ENCODE assay signal across 9 cellular contexts in genomic region chrX:69538321-69538876, GRCh38. TPM values are rescaled to one million over a fixed set of nuclear protein-coding genes. Genes with fewer than 3 reads are reported as not detected.
DNase-seq lines count a peak whose midpoint lies in the region; ATAC-seq, FAIRE-seq and TF ChIP-seq lines count a peak whose summit lies in the region.
"Had no signal": no experiment of that assay in that cellular context is flagged by ENCODE, and none has a peak within 500 bp of the region (broad histone marks: within the 10 kb centered on the region; RNA-seq: fewer than 3 reads in every experiment).

No MANE protein-coding gene starts in this region.

- no peaks in the 10 kb centered on the region for H3K36me3 Mint-ChIP-seq in activated CD8-positive, alpha-beta memory T cell treated with anti-CD3 and anti-CD28 coated beads, Interleukin-2, amount 10 ng/mL, durations not matched to agents 7 days and 5 days

- H2BK5ac ChIP-seq in H1 (ENCODE audit: low read depth, low read length) = no peak overlapping the region

- H3K56ac ChIP-seq in H1 (replicated peaks; ENCODE audit: insufficient read length, low read depth, low read length) = no peak overlapping the region

- H3K4me1 ChIP-seq in HEK293 (ENCODE audit: control insufficient read depth, insufficient read depth, low read length) (no peaks in the 10 kb centered on the region; the same call in 1 of the 2 replicates), H1 (replicated peaks in 1 of 4; ENCODE audit: control insufficient read depth in 3 of 4, insufficient read depth in 4 of 4, low read length in 3 of 4) (peaks cover 0 to 2% (median 0%) of the 10 kb centered on the region in 4 experiments; a peak in 2 of 7 replicates)

- H3K27ac ChIP-seq in HEK293 (ENCODE audit: extremely low read depth, low read depth, low read length) (0 out of 2 replicates have a peak overlapping the region, but pooled peaks have one; percentile 39), H1 (ENCODE audit: low read depth, low read length) (no peak overlapping the region)
- H3K27ac ChIP-seq: neutrophil had no signal

- H3K23ac ChIP-seq in H1 (ENCODE audit: insufficient read length) = no peak overlapping the region

- 10% methylated on average over 8 of the region's 45 CpGs; no CpG with 5 or more reads in 1 of the 2 experiments for WGBS in H1 (ENCODE audit: extremely low coverage in 1 of 2, insufficient coverage in 1 of 2, insufficient read length in 1 of 2, insufficient replicate concordance in 2 of 2, low coverage in 1 of 2, low lambda C conversion rate in 2 of 2, missing lambda C conversion rate in 1 of 2), 2 experiments

- H3K9me3 ChIP-seq in HEK293 (ENCODE audit: control insufficient read depth, insufficient read depth, low read depth, low read length) (no peaks in the 10 kb centered on the region), H1 (ENCODE audit: insufficient read depth in 2 of 2, low read depth in 1 of 2, low read length in 1 of 2) (peaks cover 0 to 7% of the 10 kb centered on the region in 2 experiments; a peak in 1 of 4 replicates)
- H3K9me3 ChIP-seq: neutrophil had no signal

- peak overlapping the region in 2 of 4 experiments; percentile 13 to 41; a peak in 2 of 7 replicates for H3K9ac ChIP-seq in H1 (replicated peaks in 1 of 4; ENCODE audit: extremely low read depth in 1 of 4, low read depth in 3 of 4, low read length in 3 of 4)

- no peak overlapping the region for H2BK20ac ChIP-seq in H1 (ENCODE audit: low read length)

- H3K79me2 ChIP-seq in H1 (ENCODE audit: control insufficient read depth in 1 of 2, insufficient read depth in 2 of 2, low read length in 2 of 2) = no peaks in the 10 kb centered on the region

- no peak overlapping the region for H4K5ac ChIP-seq in H1 (ENCODE audit: insufficient read length, low read depth, low read length)

- H2BK15ac ChIP-seq in H1 (ENCODE audit: low read length) = no peak overlapping the region

- CTCF ChIA-PET in GM10248 (lab: Yijun Ruan, JAX) (interaction anchor here (1.0 to 2.6 kb wide), 6 partner anchors 14 to 594 kb away, joined by 3 to 18 read pairs (median 5); no protein-coding TSS in a partner anchor), HEK293 (lab: Yijun Ruan, JAX) (interaction anchor here (0.6 to 6.7 kb wide), 24 partner anchors 10 to 632 kb away, joined by 3 to 56 read pairs (median 4); no protein-coding TSS in a partner anchor), H1 (lab: Charles Lee; ENCODE audit: partially characterized antibody) (interaction anchor here (0.8 to 3.3 kb wide), 21 partner anchors 11 to 591 kb away, joined by 3 to 29 read pairs (median 4); partner anchors contain the start of gene EDA)
- CTCF ChIA-PET in activated CD8-positive, alpha-beta memory T cell treated with anti-CD3 and anti-CD28 coated beads, Interleukin-2, amount 10 ng/mL, durations not matched to agents 7 days and 5 days (lab: Charles Lee) = interaction anchor here (2.2 kb wide), 1 partner anchor 492 kb away, joined by 13 read pairs; no protein-coding TSS in a partner anchor

- no peak overlapping the region for H4K91ac ChIP-seq in H1 (replicated peaks; ENCODE audit: insufficient read length, low read length)

- H4K8ac ChIP-seq in H1 (ENCODE audit: extremely low read depth, insufficient read depth, low read length) = peak overlapping the region; percentile 39

- no peaks in the 10 kb centered on the region; the same call in 1 of the 2 replicates for H3K23me2 ChIP-seq in H1 (ENCODE audit: low read depth, low read length)

- POLR2A ChIA-PET in GM10248 (lab: Yijun Ruan, JAX) = no interaction called here
- POLR2A ChIA-PET in HEK293 (lab: Yijun Ruan, JAX) = no interaction called here
- POLR2A ChIA-PET in H1 (lab: Charles Lee; ENCODE audit: partially characterized antibody) = interaction anchor here (1.4 kb wide), 1 partner anchor 558 kb away, joined by 3 read pairs; no protein-coding TSS in a partner anchor

- H3K36me3 ChIP-seq in HEK293 (ENCODE audit: control insufficient read depth in 2 of 2, insufficient read depth in 1 of 2, low read length in 2 of 2) (no peaks in the 10 kb centered on the region), H1 (ENCODE audit: control insufficient read depth in 2 of 4, insufficient read depth in 4 of 4, low read length in 3 of 4) (no peaks in the 10 kb centered on the region)
- H3K36me3 ChIP-seq: neutrophil had no signal

- TF ChIP-seq RAD21 in H1 (IDR thresholded peaks at IDR 0.05 in 1 of 2, conservative IDR thresholded peaks at IDR 0.05 in 1 of 2; ENCODE audit: low read depth in 2 of 2, low read length in 2 of 2) = peak; percentile 91 to 95

- TF ChIP-seq EP300 in H1 (IDR thresholded peaks at IDR 0.05; ENCODE audit: borderline replicate concordance in 1 of 2, low read depth in 2 of 2, low read length in 2 of 2) = no peak

- no peak overlapping the region for H3K18ac ChIP-seq in H1 (ENCODE audit: extremely low read depth, low read length)

- TF ChIP-seq CTCF in GM10248 (IDR thresholded peaks at IDR 0.05; ENCODE audit: control extremely low read depth, extremely low read depth, low read depth, missing control alignments) (peak; percentile 56), HEK293 (tag by site-specific recombination; IDR thresholded peaks at IDR 0.05) (peak; percentile 94), H1 (IDR thresholded peaks at IDR 0.05; ENCODE audit: control extremely low read depth in 1 of 3, insufficient read depth in 1 of 3, low read depth in 1 of 3, low read length in 3 of 3) (peak; percentile 66 to 88 (median 79))

- no peaks in the 10 kb centered on the region for H4K20me1 ChIP-seq in H1 (replicated peaks in 1 of 2; ENCODE audit: control insufficient read depth in 1 of 2, insufficient read depth in 2 of 2, low read length in 2 of 2)

- peak overlapping the region; percentile 15 for H3K4me3 ChIP-seq in HEK293 (ENCODE audit: low read depth, low read length)
- peak overlapping the region; percentile 20 to 64 (median 41); a peak in 7 of 8 replicates for H3K4me3 ChIP-seq in H1 (ENCODE audit: extremely low read depth in 1 of 4, insufficient read depth in 2 of 4, low read depth in 3 of 4, low read length in 4 of 4)

- no peak overlapping the region for H3K14ac ChIP-seq in H1 (ENCODE audit: insufficient read length)

- H3K27me3 ChIP-seq in H1 (replicated peaks in 1 of 4; ENCODE audit: control insufficient read depth in 3 of 4, extremely low read depth in 1 of 4, insufficient read depth in 3 of 4, low read length in 3 of 4) = no peaks in the 10 kb centered on the region; a peak in 1 of 7 replicates

- H3K4ac ChIP-seq in H1 (replicated peaks; ENCODE audit: insufficient read length, low read depth, low read length) = no peak overlapping the region

- H3K79me1 ChIP-seq in H1 (ENCODE audit: low read depth, low read length) = no peaks in the 10 kb centered on the region

- H3K4me3 Mint-ChIP-seq in activated CD8-positive, alpha-beta memory T cell treated with anti-CD3 and anti-CD28 coated beads, Interleukin-2, amount 10 ng/mL, durations not matched to agents 7 days and 5 days = no peak overlapping the region

- FAIRE-seq in H1 (lab: Jason Lieb, UNC) = no peak

- H2BK12ac ChIP-seq in H1 (ENCODE audit: low read depth, low read length) = no peak overlapping the region

- peaks cover 10% of the 10 kb centered on the region for H3K4me1 Mint-ChIP-seq in activated CD8-positive, alpha-beta memory T cell treated with anti-CD3 and anti-CD28 coated beads, Interleukin-2, amount 10 ng/mL, durations not matched to agents 7 days and 5 days

- H3K27ac Mint-ChIP-seq in activated CD8-positive, alpha-beta memory T cell treated with anti-CD3 and anti-CD28 coated beads, Interleukin-2, amount 10 ng/mL, durations not matched to agents 7 days and 5 days = no peak overlapping the region

- no peaks in the 10 kb centered on the region for H3K9me3 Mint-ChIP-seq in activated CD8-positive, alpha-beta memory T cell treated with anti-CD3 and anti-CD28 coated beads, Interleukin-2, amount 10 ng/mL, durations not matched to agents 7 days and 5 days (ENCODE audit: low read depth)

- peak; percentile 93 for ATAC-seq in activated CD8-positive, alpha-beta memory T cell treated with anti-CD3 and anti-CD28 coated beads, Interleukin-2, amount 10 ng/mL, durations not matched to agents 7 days and 5 days

- H2AK5ac ChIP-seq in H1 (ENCODE audit: low read depth, low read length) = no peak overlapping the region

- no peak for TF ChIP-seq POLR2A in H1 (IDR thresholded peaks at IDR 0.05; ENCODE audit: control extremely low read depth in 1 of 2, low read depth in 2 of 2, low read length in 2 of 2)

- H3K4me2 ChIP-seq in H1 (ENCODE audit: insufficient read depth in 1 of 2, low read depth in 2 of 2, low read length in 2 of 2) = peak overlapping the region; percentile 22 to 75; a peak in 3 of 4 replicates

- H2BK120ac ChIP-seq in H1 (replicated peaks; ENCODE audit: low read depth, low read length) = no peak overlapping the region

- H2AFZ ChIP-seq in H1 (ENCODE audit: low read length) = no peak overlapping the region; the same call in 1 of the 2 replicates

- DNase-seq in GM10248 (ENCODE audit: extremely low spot score) (peak; percentile 74), NCI-H2029 treated with DMSO at 0.1 percent for 48 hours (lab: John Stamatoyannopoulos, UW) (peak; percentile 9), H1 (ENCODE audit: low read depth in 1 of 2, low spot score in 2 of 2) (peak; percentile 27 to 85), midbrain (lab: John Stamatoyannopoulos, UW) (peak; percentile 67), DMS79 (lab: John Stamatoyannopoulos, UW) (no peak)
- peak; percentile 64 for DNase-seq in activated CD8-positive, alpha-beta memory T cell treated with anti-CD3 and anti-CD28 coated beads, Interleukin-2, amount 10 ng/mL, durations not matched to agents 7 days and 5 days
- DNase-seq in stimulated activated CD8-positive, alpha-beta memory T cell treated with anti-CD3 and anti-CD28 coated beads, Interleukin-2, amount 100 ng/mL, for 48 hours (ENCODE audit: low read depth in 2 of 2) = peak; percentile 48 to 54

- no peaks in the 10 kb centered on the region for H3K27me3 Mint-ChIP-seq in activated CD8-positive, alpha-beta memory T cell treated with anti-CD3 and anti-CD28 coated beads, Interleukin-2, amount 10 ng/mL, durations not matched to agents 7 days and 5 days

TF ChIP-seq in HEK293, 187 proteins besides CTCF, POLR2A, EP300 and RAD21 (continues in another document):
- peak; percentile 69 for TF ChIP-seq ZNF654 (tag by site-specific recombination; IDR thresholded peaks at IDR 0.05; ENCODE audit: low read depth)

TF ChIP-seq in H1, 55 proteins besides CTCF, POLR2A, EP300 and RAD21 (continues in another document):
- TF ChIP-seq CBX8 (IDR thresholded peaks at IDR 0.05; ENCODE audit: borderline replicate concordance, low read depth, low read length) = no peak

RNA-seq across cellular contexts. Expression of gene NALF2, which starts 34.3 kb away (rescaled TPM):
- under 1 TPM in 1 of 2 experiments, not detected in 1; 0.23 TPM for total RNA-seq in activated CD8-positive, alpha-beta memory T cell treated with anti-CD3 and anti-CD28 coated beads, Interleukin-2, amount 10 ng/mL, durations not matched to agents 7 days and 5 days
- 15.6 and 16.1 TPM in 2 replicates for total RNA-seq in H1 (2021; fragmentation: NEBNext Ultra II Directional; extraction: Animal tissue kit (Norgen Biotek cat#: 25700))
- polyA plus RNA-seq in H1 (2011; rRNA removed) = 7.3 and 7.5 TPM in 2 replicates
- polyA plus RNA-seq in H1 (2011; cell fraction: cytosol; rRNA removed) = 6.3 TPM
- polyA plus RNA-seq in H1 (2011; cell fraction: nucleus; rRNA removed) = 6.1 TPM
- polyA plus RNA-seq in H1 (2012, experiment 1 of 2) = 13.4 to 15.3 TPM (median 14.6 TPM) in 4 replicates
- 17.5 TPM for polyA plus RNA-seq in H1 (2012, experiment 2 of 2)
- 9.3 TPM for polyA plus RNA-seq in H1 (2013, experiment 1 of 2)
- 10.7 TPM for polyA plus RNA-seq in H1 (2013, experiment 2 of 2)
- 4.8 and 6.2 TPM in 2 replicates for polyA minus RNA-seq in H1 (2011; rRNA and poly(A)+ RNA removed)
- 5.4 TPM for polyA minus RNA-seq in H1 (2011; cell fraction: cytosol; rRNA and poly(A)+ RNA removed)
- 3.2 TPM for polyA minus RNA-seq in H1 (2011; cell fraction: nucleus; rRNA and poly(A)+ RNA removed)

Comparison
In these comparisons a context has a peak if more than half of its experiments do, and no peak if none do; other contexts are left out.
1. RNA of gene NALF2, which starts 34.3 kb away (total RNA-seq): 15.6 to 16.1 TPM in H1; 0.23 TPM in activated CD8-positive, alpha-beta memory T cell treated with anti-CD3 and anti-CD28 coated beads, Interleukin-2, amount 10 ng/mL, durations not matched to agents 7 days and 5 days; every median in the first group is over 10 times any median in the second.
2. Peak in every context shown above with its lines, with median percentiles within 50 percentile points of each other: CTCF ChIP-seq.